Comparison of ENCODE assay signal across 1 cellular context in genomic region chr7:29495618-29496017, GRCh38.
TF ChIP-seq lines count a peak whose summit lies in the region.

No MANE protein-coding gene starts in this region.

TF ChIP-seq in GM23338, 12 proteins besides CTCF, POLR2A, EP300 and RAD21 (continued from another document):
- no peak for TF ChIP-seq REST (IDR thresholded peaks at IDR 0.05; ENCODE audit: unreplicated experiment)
- no peak for TF ChIP-seq ZNF331 (CRISPR knock-in tag; IDR thresholded peaks at IDR 0.05; ENCODE audit: low read depth)
- no peak for TF ChIP-seq CREB1 (CRISPR knock-in tag; IDR thresholded peaks at IDR 0.05; ENCODE audit: low read depth)
- no peak for TF ChIP-seq NANOG (IDR thresholded peaks at IDR 0.05; ENCODE audit: borderline replicate concordance)
- TF ChIP-seq POLR2AphosphoS5 (IDR thresholded peaks at IDR 0.05; ENCODE audit: low read depth): no peak
- TF ChIP-seq ZNF462 (CRISPR knock-in tag; IDR thresholded peaks at IDR 0.05): no peak
- TF ChIP-seq EZH2 (IDR thresholded peaks at IDR 0.05; ENCODE audit: low read depth, unreplicated experiment): no peak
